8 cellular contexts compared by ENCODE assay signal in the genomic region with DNA sequence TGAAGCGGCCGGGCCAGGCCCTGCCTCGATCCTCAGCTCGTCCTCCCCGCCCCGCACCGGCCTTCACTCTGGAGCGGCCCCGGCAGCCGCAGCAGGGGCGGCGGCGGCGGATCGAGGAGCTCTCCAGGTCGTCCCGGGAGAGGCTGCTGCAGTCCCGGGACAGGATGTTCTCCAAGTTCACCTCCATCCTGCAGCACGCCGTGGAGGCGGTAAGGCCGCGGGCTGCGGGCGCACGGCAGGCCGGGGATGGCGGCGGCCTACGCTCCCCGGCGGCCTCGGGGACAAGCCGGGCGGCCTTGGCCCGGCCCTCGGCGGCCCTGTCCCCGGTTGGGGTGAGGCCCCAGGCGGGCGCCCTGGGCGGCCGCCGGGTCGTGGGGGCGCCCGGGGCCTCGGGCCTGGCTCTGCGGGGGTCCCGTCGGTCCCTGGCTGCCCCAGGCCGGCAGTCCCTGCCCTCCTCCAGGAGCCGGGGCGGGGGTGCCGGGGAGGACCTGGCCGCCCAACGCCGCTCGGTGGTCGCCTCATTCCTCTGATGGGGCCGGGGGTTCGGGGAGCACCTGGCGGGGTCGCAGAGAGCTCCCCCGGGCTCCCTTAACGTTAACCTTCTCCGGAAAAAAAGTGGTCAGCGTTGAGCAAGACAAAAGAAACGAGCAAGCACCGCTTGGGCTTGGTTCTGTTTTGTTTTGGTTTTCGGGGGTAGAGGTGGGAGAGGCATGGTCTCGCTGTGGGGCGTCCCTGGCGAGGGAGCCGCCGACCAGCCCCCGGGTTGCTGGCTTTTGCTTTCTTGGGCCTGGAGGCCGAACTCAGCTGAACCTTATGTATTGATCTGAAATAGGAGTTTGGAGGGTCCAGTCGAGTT. TPM values are rescaled to one million over a fixed set of nuclear protein-coding genes. Genes with fewer than 3 reads are reported as not detected.
A peak's percentile ranks its signal among the peaks of the same experiment; 100 is the strongest.
DNase-seq lines count a peak whose midpoint lies in the region; ATAC-seq and TF ChIP-seq lines count a peak whose summit lies in the region.

No MANE protein-coding gene starts in this region.

- ATAC-seq in GM21619 (IDR thresholded peaks at IDR 0.05; ENCODE audit: unreplicated experiment) (peak; percentile 34), memory B cell (ENCODE audit: low read depth) (peak; percentile 55)
- peak; percentile 64 for ATAC-seq in stimulated activated effector memory CD8-positive, alpha-beta T cell treated with anti-CD3 and anti-CD28 coated beads, Interleukin-12 subunit alpha, Interleukin-12 subunit beta, amount 100 ng/mL, for 72 hours

- H3K36me3 Mint-ChIP-seq in IgD-negative memory B cell (peaks cover 2% of the 10 kb centered on the region), memory B cell (peaks cover 2% of the 10 kb centered on the region)
- peaks cover 14% of the 10 kb centered on the region for H3K36me3 Mint-ChIP-seq in stimulated activated effector memory CD8-positive, alpha-beta T cell treated with anti-CD3 and anti-CD28 coated beads, Interleukin-12 subunit alpha, Interleukin-12 subunit beta, amount 100 ng/mL, for 72 hours

- TF ChIP-seq CTCF in GM10266 (IDR thresholded peaks at IDR 0.05; ENCODE audit: control insufficient read depth, insufficient read depth, low read depth, missing control alignments) = peak; percentile 15

- DNase-seq in GM10266 (ENCODE audit: extremely low spot score) (peak; percentile 56), memory B cell (ENCODE audit: low spot score in 2 of 2) (peak in 1 of 2 donors; percentile 13), NCI-H1694 (lab: John Stamatoyannopoulos, UW) (no peak)
- peak; percentile 29 for DNase-seq in activated CD4-positive, alpha-beta T cell treated with anti-CD3 and anti-CD28 coated beads for 48 hours
- peak; percentile 38 for DNase-seq in effector CD8-positive, alpha-beta T cell (lab: John Stamatoyannopoulos, UW)
- peak; percentile 20 to 80 for DNase-seq in stimulated activated effector memory CD8-positive, alpha-beta T cell treated with anti-CD3 and anti-CD28 coated beads, Interleukin-12 subunit alpha, Interleukin-12 subunit beta, amount 100 ng/mL, for 72 hours (ENCODE audit: low spot score in 2 of 2)

- H3K4me1 Mint-ChIP-seq in IgD-negative memory B cell (peaks cover 21 to 32% (median 25%) of the 10 kb centered on the region in 3 donors), memory B cell (peaks cover 27% of the 10 kb centered on the region)
- H3K4me1 Mint-ChIP-seq in stimulated activated effector memory CD8-positive, alpha-beta T cell treated with anti-CD3 and anti-CD28 coated beads, Interleukin-12 subunit alpha, Interleukin-12 subunit beta, amount 100 ng/mL, for 72 hours = peaks cover 31% of the 10 kb centered on the region

- H3K9me3 Mint-ChIP-seq in IgD-negative memory B cell (peaks cover 0 to 2% (median 0%) of the 10 kb centered on the region in 3 donors), memory B cell (no peaks in the 10 kb centered on the region)
- no peaks in the 10 kb centered on the region for H3K9me3 Mint-ChIP-seq in stimulated activated effector memory CD8-positive, alpha-beta T cell treated with anti-CD3 and anti-CD28 coated beads, Interleukin-12 subunit alpha, Interleukin-12 subunit beta, amount 100 ng/mL, for 72 hours

- H3K4me3 Mint-ChIP-seq in IgD-negative memory B cell (peak overlapping the region; percentile 94 to 99 (median 97)), memory B cell (peak overlapping the region; percentile 91)
- peak overlapping the region; percentile 87 for H3K4me3 Mint-ChIP-seq in stimulated activated effector memory CD8-positive, alpha-beta T cell treated with anti-CD3 and anti-CD28 coated beads, Interleukin-12 subunit alpha, Interleukin-12 subunit beta, amount 100 ng/mL, for 72 hours

- H3K27me3 Mint-ChIP-seq in IgD-negative memory B cell (no peaks in the 10 kb centered on the region), memory B cell (peaks cover 3% of the 10 kb centered on the region)

- H3K27ac Mint-ChIP-seq in IgD-negative memory B cell (peak overlapping the region; percentile 94 to 98 (median 94)), memory B cell (peak overlapping the region; percentile 94)
- H3K27ac Mint-ChIP-seq in stimulated activated effector memory CD8-positive, alpha-beta T cell treated with anti-CD3 and anti-CD28 coated beads, Interleukin-12 subunit alpha, Interleukin-12 subunit beta, amount 100 ng/mL, for 72 hours = peak overlapping the region; percentile 97

RNA-seq across cellular contexts. Expression of gene FHIP2A, which starts 0.6 kb away (rescaled TPM):
- 8.8 TPM for polyA plus RNA-seq in IgD-negative memory B cell
